ENCODE assay signal across 16 cellular contexts in the genomic region with DNA sequence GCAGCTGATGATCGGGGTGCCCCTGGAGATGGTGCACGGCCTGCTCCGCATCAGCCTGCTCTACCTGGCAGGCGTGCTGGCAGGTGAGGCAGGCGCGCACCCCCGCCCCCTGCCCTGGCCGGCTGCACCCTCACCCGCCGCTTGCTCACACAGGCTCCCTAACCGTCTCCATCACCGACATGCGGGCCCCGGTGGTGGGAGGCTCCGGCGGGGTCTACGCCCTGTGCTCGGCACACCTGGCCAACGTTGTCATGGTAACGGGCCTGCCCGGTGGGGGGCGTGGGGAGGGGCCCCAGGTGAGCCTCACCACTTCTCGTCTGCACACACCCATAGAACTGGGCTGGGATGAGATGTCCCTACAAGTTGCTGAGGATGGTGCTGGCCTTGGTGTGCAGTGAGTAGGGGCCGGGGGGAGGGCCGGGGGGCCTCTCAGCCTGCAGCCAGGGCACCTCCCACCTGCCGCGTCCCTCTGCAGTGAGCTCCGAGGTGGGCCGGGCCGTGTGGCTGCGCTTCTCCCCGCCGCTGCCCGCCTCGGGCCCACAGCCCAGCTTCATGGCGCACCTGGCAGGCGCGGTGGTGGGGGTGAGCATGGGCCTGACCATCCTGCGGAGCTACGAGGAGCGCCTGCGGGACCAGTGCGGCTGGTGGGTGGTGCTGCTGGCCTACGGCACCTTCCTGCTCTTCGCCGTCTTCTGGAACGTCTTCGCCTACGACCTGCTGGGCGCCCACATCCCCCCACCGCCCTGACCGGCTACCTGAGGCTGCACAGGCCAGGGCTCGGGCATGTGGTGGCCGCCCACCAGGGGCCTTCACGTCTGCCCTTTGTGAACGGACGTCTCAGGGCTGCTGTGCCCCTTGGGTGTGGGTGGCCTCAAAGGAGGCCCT. TPM values are rescaled to one million over a fixed set of nuclear protein-coding genes. Genes with fewer than 3 reads are reported as not detected.
DNase-seq lines count a peak whose midpoint lies in the region; ATAC-seq and TF ChIP-seq lines count a peak whose summit lies in the region.
"Had no signal": no experiment of that assay in that cellular context is flagged by ENCODE, and none has a peak within 500 bp of the region (broad histone marks: within the 10 kb centered on the region; RNA-seq: fewer than 3 reads in every experiment).

No MANE protein-coding gene starts in this region.

- no peak overlapping the region for H3K27ac ChIP-seq in mesenchymal stem cell (ENCODE audit: low read length, poor library complexity, severe bottlenecking)
- H3K27ac ChIP-seq in CD4-positive, alpha-beta memory T cell (ENCODE audit: low read depth, low read length), result no peak overlapping the region
- H3K27ac ChIP-seq: SJSA1 had no signal

- no peak for ATAC-seq in WTC11
- ATAC-seq: stimulated activated naive CD8-positive, alpha-beta T cell treated with anti-CD3 and anti-CD28 coated beads, Interleukin-15, Interleukin-2, amounts not matched to agents 100 U/mL and 50 U/mL, for 24 hours had no signal

- no peak overlapping the region for H3K4me2 ChIP-seq in mesenchymal stem cell (ENCODE audit: low read length, poor library complexity, severe bottlenecking)

- no peak overlapping the region for H2BK12ac ChIP-seq in mesenchymal stem cell (ENCODE audit: low read length in 2 of 2)

- H3K9me3 Mint-ChIP-seq in WTC11, result no peaks in the 10 kb centered on the region
- peaks cover 0 to 1% (median 0%) of the 10 kb centered on the region in 8 donors for H3K9me3 Mint-ChIP-seq in CD4-positive, alpha-beta memory T cell
- H3K9me3 Mint-ChIP-seq: activated naive CD4-positive, alpha-beta T cell treated with anti-CD3 and anti-CD28 coated beads, Interleukin-2, amount 10 ng/mL, durations not matched to agents 7 days and 5 days had no signal

- no peak overlapping the region for H2AFZ ChIP-seq in mesenchymal stem cell (ENCODE audit: low read depth, low read length)

- CTCF ChIA-PET in WTC11 (lab: Charles Lee), result interaction anchor here (0.5 to 3.1 kb wide), 5 partner anchors 9 to 1239 kb away, joined by 3 to 21 read pairs (median 3); a partner anchor contains a TSS
- CTCF ChIA-PET in CD4-positive, alpha-beta memory T cell (lab: Charles Lee; ENCODE audit: partially characterized antibody), result interaction anchor here (1.5 kb wide), 1 partner anchor 12 kb away, joined by 4 read pairs; a partner anchor contains a TSS

- DNase-seq in NCI-H2081 (lab: John Stamatoyannopoulos, UW), result peak; percentile 27 to 54
- DNase-seq in NCI-H2081 treated with DMSO at 0.1 percent for 48 hours (lab: John Stamatoyannopoulos, UW), result no peak
- peak; percentile 95 for DNase-seq in NCI-H146 (lab: John Stamatoyannopoulos, UW)
- DNase-seq in WTC11 (ENCODE audit: low spot score), result peak; percentile 74
- no peak for DNase-seq in mesenchymal stem cell
- no peak for DNase-seq in activated naive CD4-positive, alpha-beta T cell treated with anti-CD3 and anti-CD28 coated beads, Interleukin-2, amount 50 U/mL, for 16 hours
- DNase-seq in CD4-positive, alpha-beta memory T cell, result no peak
- no peak for DNase-seq in stimulated activated CD4-positive, alpha-beta T cell treated with anti-CD3 and anti-CD28 coated beads, Interleukin-4, amount 100 ng/mL, for 24 hours
- DNase-seq: activated CD4-positive, alpha-beta T cell treated with anti-CD3 and anti-CD28 coated beads for 48 hours; activated CD8-positive, alpha-beta memory T cell treated with anti-CD3 and anti-CD28 coated beads, Interleukin-2, amount 50 U/mL, for 48 hours; dermis blood vessel endothelial cell; kidney; retina; stimulated activated naive CD8-positive, alpha-beta T cell treated with anti-CD3 and anti-CD28 coated beads, Interleukin-15, Interleukin-2, amounts not matched to agents 100 U/mL and 50 U/mL, for 24 hours had no signal

- intact Hi-C loops in CD4-positive, alpha-beta memory T cell (cut with micrococcal nuclease), result loop anchor here (2.0 kb wide), 2 partner anchors 41 to 89 kb away; a partner anchor contains a TSS

- no peaks in the 10 kb centered on the region for H3K27me3 Mint-ChIP-seq in WTC11 (ENCODE audit: low read depth)
- no peaks in the 10 kb centered on the region for H3K27me3 Mint-ChIP-seq in CD4-positive, alpha-beta memory T cell

- no peak overlapping the region for H3K4ac ChIP-seq in mesenchymal stem cell (ENCODE audit: low read depth in 1 of 2, low read length in 2 of 2)

- no peak for TF ChIP-seq CTCF in WTC11 (IDR thresholded peaks at IDR 0.05)

- no peaks in the 10 kb centered on the region for H3K9me3 ChIP-seq in mesenchymal stem cell (ENCODE audit: control insufficient read depth, low read length)
- no peaks in the 10 kb centered on the region for H3K9me3 ChIP-seq in CD4-positive, alpha-beta memory T cell (ENCODE audit: control insufficient read depth in 1 of 2, low read length in 2 of 2)

- H3K79me1 ChIP-seq in mesenchymal stem cell (replicated peaks; ENCODE audit: low read length, poor library complexity, severe bottlenecking), result peaks cover 2% of the 10 kb centered on the region

- peaks cover 26% of the 10 kb centered on the region for H3K4me1 Mint-ChIP-seq in WTC11
- peaks cover 7 to 43% (median 31%) of the 10 kb centered on the region in 4 donors for H3K4me1 Mint-ChIP-seq in CD4-positive, alpha-beta memory T cell

- H2BK15ac ChIP-seq in mesenchymal stem cell (ENCODE audit: low read depth, poor library complexity, severe bottlenecking), result no peak overlapping the region

- no peak overlapping the region for H3K14ac ChIP-seq in mesenchymal stem cell (ENCODE audit: low read length in 2 of 2)

- POLR2A ChIA-PET in WTC11 (lab: Charles Lee), result no interaction called here
- POLR2A ChIA-PET in CD4-positive, alpha-beta memory T cell (lab: Charles Lee; ENCODE audit: partially characterized antibody), result interaction anchor here (0.9 to 10.2 kb wide), 5 partner anchors 10 to 18 kb away, joined by 3 to 212 read pairs (median 22); a partner anchor contains a TSS

- H3K36me3 ChIP-seq in mesenchymal stem cell (ENCODE audit: control insufficient read depth in 1 of 2, insufficient read depth in 2 of 2, low read depth in 1 of 2, low read length in 2 of 2), result peaks cover 24 to 53% of the 10 kb centered on the region in 2 experiments
- H3K36me3 ChIP-seq in CD4-positive, alpha-beta memory T cell (ENCODE audit: insufficient read depth, low read length), result peaks cover 10% of the 10 kb centered on the region

- peaks cover 60% of the 10 kb centered on the region for H3K4me1 ChIP-seq in mesenchymal stem cell (ENCODE audit: control insufficient read depth, insufficient read depth, low read depth, low read length)
- peaks cover 38% of the 10 kb centered on the region for H3K4me1 ChIP-seq in CD4-positive, alpha-beta memory T cell (ENCODE audit: insufficient read depth, low read length)

- no peak overlapping the region for H3K18ac ChIP-seq in mesenchymal stem cell (ENCODE audit: low read depth in 1 of 2, low read length in 2 of 2)

- no peak overlapping the region for H3K4me3 Mint-ChIP-seq in WTC11
- peak overlapping the region in 4 of 8 donors; percentile 29 to 73 (median 52) for H3K4me3 Mint-ChIP-seq in CD4-positive, alpha-beta memory T cell
- H3K4me3 Mint-ChIP-seq: activated naive CD4-positive, alpha-beta T cell treated with anti-CD3 and anti-CD28 coated beads, Interleukin-2, amount 10 ng/mL, durations not matched to agents 7 days and 5 days had no signal

- no peak overlapping the region for H2AK5ac ChIP-seq in mesenchymal stem cell (ENCODE audit: low read length, severe bottlenecking)

- no peak overlapping the region for H3K27ac Mint-ChIP-seq in WTC11
- peak overlapping the region in 1 of 7 donors; percentile 88 for H3K27ac Mint-ChIP-seq in CD4-positive, alpha-beta memory T cell
- H3K27ac Mint-ChIP-seq: activated naive CD4-positive, alpha-beta T cell treated with anti-CD3 and anti-CD28 coated beads, Interleukin-2, amount 10 ng/mL, durations not matched to agents 7 days and 5 days had no signal

- no peak overlapping the region for H4K8ac ChIP-seq in mesenchymal stem cell (ENCODE audit: low read length)

- no peak overlapping the region for H2BK5ac ChIP-seq in mesenchymal stem cell (ENCODE audit: low read depth, low read length, poor library complexity, severe bottlenecking)

- no peak overlapping the region for H2BK120ac ChIP-seq in mesenchymal stem cell (ENCODE audit: low read depth, low read length)

- peak overlapping the region; percentile 11 for H4K91ac ChIP-seq in mesenchymal stem cell (ENCODE audit: low read length)

- H3K36me3 Mint-ChIP-seq in WTC11, result peaks cover 20% of the 10 kb centered on the region
- H3K36me3 Mint-ChIP-seq in CD4-positive, alpha-beta memory T cell, result peaks cover 3 to 23% of the 10 kb centered on the region in 2 donors

- no peak overlapping the region for H3K4me3 ChIP-seq in mesenchymal stem cell (ENCODE audit: insufficient read depth in 1 of 2, low read depth in 1 of 2, low read length in 2 of 2)
- H3K4me3 ChIP-seq in CD4-positive, alpha-beta memory T cell (ENCODE audit: low read length in 2 of 2), result no peak overlapping the region
- H3K4me3 ChIP-seq: SJSA1 had no signal

- 81% methylated on average over 55 of the region's 57 CpGs for WGBS in mesenchymal stem cell

- H3K23ac ChIP-seq in mesenchymal stem cell (ENCODE audit: low read length in 2 of 2), result no peak overlapping the region

- H3K9ac ChIP-seq in mesenchymal stem cell (ENCODE audit: low read length), result no peak overlapping the region

- H3K27me3 ChIP-seq in mesenchymal stem cell (ENCODE audit: control insufficient read depth in 1 of 2, insufficient read depth in 1 of 2, low read length in 2 of 2), result no peaks in the 10 kb centered on the region
- no peaks in the 10 kb centered on the region for H3K27me3 ChIP-seq in CD4-positive, alpha-beta memory T cell (ENCODE audit: insufficient read depth, low read length)
- H3K27me3 ChIP-seq: SJSA1 had no signal

RNA-seq across cellular contexts. Expression of a gene that starts 2.1 kb away (rescaled TPM):
- 6.7 to 8.2 TPM (median 6.7 TPM) in 3 replicates for total RNA-seq in WTC11 (2021)
- polyA plus RNA-seq in mesenchymal stem cell (2013, experiment 1 of 2), result 1.5 TPM
- polyA plus RNA-seq in mesenchymal stem cell (2013, experiment 2 of 2), result 1.3 TPM
- 1 to 10 TPM; 2.2 to 2.4 TPM for total RNA-seq in CD4-positive, alpha-beta memory T cell
- polyA plus RNA-seq in CD4-positive, alpha-beta memory T cell, result 1 to 10 TPM; 2.1 to 2.8 TPM

RNA-seq across cellular contexts. Expression of a gene that starts 2.7 kb away (rescaled TPM):
- total RNA-seq in WTC11 (2021), result 79.0 to 88.2 TPM (median 85.8 TPM) in 3 replicates
- polyA plus RNA-seq in mesenchymal stem cell (2013, experiment 1 of 2), result 116 TPM
- 121 TPM for polyA plus RNA-seq in mesenchymal stem cell (2013, experiment 2 of 2)
- total RNA-seq in CD4-positive, alpha-beta memory T cell, result 100 to 1,000 TPM in 1 of 2 experiments, 10 to 100 TPM in 1; 97.2 to 110 TPM
- 100 to 1,000 TPM; 147 to 181 TPM for polyA plus RNA-seq in CD4-positive, alpha-beta memory T cell

RNA-seq across cellular contexts. Expression of a gene that starts 6.6 kb away (rescaled TPM):
- 59.6 to 63.4 TPM (median 61.2 TPM) in 3 replicates for total RNA-seq in WTC11 (2021)
- polyA plus RNA-seq in mesenchymal stem cell (2013, experiment 1 of 2), result 51.4 TPM
- polyA plus RNA-seq in mesenchymal stem cell (2013, experiment 2 of 2), result 50.3 TPM
- total RNA-seq in CD4-positive, alpha-beta memory T cell, result 10 to 100 TPM; 45.0 to 49.0 TPM
- 10 to 100 TPM; 43.9 to 60.3 TPM for polyA plus RNA-seq in CD4-positive, alpha-beta memory T cell

RNA-seq across cellular contexts. Expression of a gene that starts 9.6 kb away (rescaled TPM):
- total RNA-seq in WTC11 (2021), result 245 to 285 TPM (median 250 TPM) in 3 replicates
- polyA plus RNA-seq in mesenchymal stem cell (2013, experiment 1 of 2), result 61.9 TPM
- polyA plus RNA-seq in mesenchymal stem cell (2013, experiment 2 of 2), result 56.8 TPM
- total RNA-seq in CD4-positive, alpha-beta memory T cell, result 100 to 1,000 TPM; 254 to 263 TPM
- 10 to 100 TPM; 46.6 to 54.3 TPM for polyA plus RNA-seq in CD4-positive, alpha-beta memory T cell

RNA-seq across cellular contexts. Expression of a gene that starts 12.7 kb away (rescaled TPM):
- 25.5 to 28.2 TPM (median 26.3 TPM) in 3 replicates for total RNA-seq in WTC11 (2021)
- 6.3 TPM for polyA plus RNA-seq in mesenchymal stem cell (2013, experiment 1 of 2)
- 6.4 TPM for polyA plus RNA-seq in mesenchymal stem cell (2013, experiment 2 of 2)
- 10 to 100 TPM; 15.5 to 16.1 TPM for total RNA-seq in CD4-positive, alpha-beta memory T cell
- 10 to 100 TPM; 10.2 to 12.2 TPM for polyA plus RNA-seq in CD4-positive, alpha-beta memory T cell

Comparison
In these comparisons a context has a peak if more than half of its experiments do, and no peak if none do; other contexts are left out.
1. DNase-seq: peak in NCI-H2081 (2 of 2), NCI-H146 (single experiment) and WTC11 (single experiment); none in NCI-H2081 treated with DMSO at 0.1 percent for 48 hours (single experiment), mesenchymal stem cell (single experiment), activated naive CD4-positive, alpha-beta T cell treated with anti-CD3 and anti-CD28 coated beads, Interleukin-2, amount 50 U/mL, for 16 hours (single experiment), CD4-positive, alpha-beta memory T cell (0 of 5) and stimulated activated CD4-positive, alpha-beta T cell treated with anti-CD3 and anti-CD28 coated beads, Interleukin-4, amount 100 ng/mL, for 24 hours (single experiment).